ENCODE assay signal across 11 cellular contexts in the genomic region with DNA sequence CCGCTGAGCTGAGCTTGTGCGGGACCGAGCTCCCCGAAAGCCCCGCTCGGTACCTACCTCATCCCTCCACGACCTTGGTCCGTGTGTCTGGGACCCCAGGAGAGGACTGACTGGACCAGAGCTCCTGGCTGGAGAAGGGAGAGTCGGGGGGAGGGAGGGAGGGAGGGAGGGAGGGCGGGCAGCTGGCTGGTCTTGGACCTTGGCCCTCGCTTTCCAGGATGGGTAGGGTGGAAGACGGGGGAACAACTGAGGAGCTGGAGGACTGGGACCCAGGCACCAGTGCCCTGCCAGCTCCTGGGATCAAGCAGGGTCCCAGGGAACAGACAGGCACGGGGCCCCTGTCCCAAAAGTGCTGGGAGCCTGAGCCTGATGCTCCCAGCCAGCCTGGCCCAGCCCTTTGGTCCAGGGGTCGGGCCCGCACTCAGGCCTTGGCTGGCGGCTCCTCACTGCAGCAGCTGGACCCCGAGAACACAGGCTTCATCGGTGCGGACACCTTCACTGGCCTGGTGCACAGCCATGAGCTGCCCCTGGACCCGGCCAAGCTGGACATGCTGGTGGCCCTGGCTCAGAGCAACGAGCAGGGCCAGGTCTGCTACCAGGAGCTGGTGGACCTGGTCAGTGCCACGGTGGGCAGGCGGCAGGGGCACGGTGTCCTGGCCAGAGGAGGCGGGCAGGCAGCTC. TPM values are rescaled to one million over a fixed set of nuclear protein-coding genes. Genes with fewer than 3 reads are reported as not detected.
A peak's percentile ranks its signal among the peaks of the same experiment; 100 is the strongest.
DNase-seq lines count a peak whose midpoint lies in the region; ATAC-seq, FAIRE-seq and TF ChIP-seq lines count a peak whose summit lies in the region.
"Had no signal": no experiment of that assay in that cellular context is flagged by ENCODE, and none has a peak within 500 bp of the region (broad histone marks: within the 10 kb centered on the region; RNA-seq: fewer than 3 reads in every experiment).

No MANE protein-coding gene starts in this region.

- TF ChIP-seq CTCF in heart right ventricle (IDR thresholded peaks at IDR 0.05) = no peak
- TF ChIP-seq CTCF in dorsolateral prefrontal cortex (IDR thresholded peaks at IDR 0.05 in 54 of 56, conservative IDR thresholded peaks at IDR 0.05 in 2 of 56; ENCODE audit: low read depth in 1 of 56, partially characterized antibody in 56 of 56) = no peak
- no peak for TF ChIP-seq CTCF in HepG2 (CRISPR knock-in tag; IDR thresholded peaks at IDR 0.05)
- no peak for TF ChIP-seq CTCF in vagina (IDR thresholded peaks at IDR 0.05)

- 0 out of 2 replicates have a peak, but pooled peaks cover under 1% of the 10 kb centered on the region for H4K20me1 ChIP-seq in HepG2 (ENCODE audit: insufficient read depth, low read length)

- no peaks in the 10 kb centered on the region for H3K9me3 ChIP-seq in heart right ventricle
- no peaks in the 10 kb centered on the region for H3K9me3 ChIP-seq in HepG2 (ENCODE audit: low read length)
- no peaks in the 10 kb centered on the region for H3K9me3 ChIP-seq in vagina

- H3K4me3 ChIP-seq in heart right ventricle = peak overlapping the region in 9 of 10 donors; percentile 25 to 50 (median 40)
- peak overlapping the region; percentile 17 to 72 (median 54) for H3K4me3 ChIP-seq in dorsolateral prefrontal cortex
- H3K4me3 ChIP-seq in HepG2 (replicated peaks in 1 of 3; ENCODE audit: insufficient read depth in 1 of 3, low read depth in 2 of 3, low read length in 3 of 3) = peak overlapping the region; percentile 42 to 74 (median 52); a peak in 5 of 6 replicates
- peak overlapping the region; percentile 27 to 51 for H3K4me3 ChIP-seq in vagina

- H3K4me2 ChIP-seq in HepG2 (ENCODE audit: low read depth, low read length) = peak overlapping the region; percentile 87

- CTCF ChIA-PET in HepG2 (lab: Yijun Ruan, JAX; ENCODE audit: low intra/inter-chr PET ratio, low total read pairs) = no interaction called here

- ATAC-seq in heart right ventricle = no peak
- ATAC-seq in Right ventricle myocardium superior (ENCODE audit: poor library complexity) = no peak
- ATAC-seq in HepG2 = peak; percentile 10
- no peak for ATAC-seq in HG02759 (IDR thresholded peaks at IDR 0.05; ENCODE audit: unreplicated experiment)
- no peak for ATAC-seq in GM18867 (IDR thresholded peaks at IDR 0.05; ENCODE audit: unreplicated experiment)
- no peak for ATAC-seq in GM18519 (IDR thresholded peaks at IDR 0.05; ENCODE audit: low FRiP score, unreplicated experiment)
- ATAC-seq: effector memory CD8-positive, alpha-beta T cell had no signal

- no peak for TF ChIP-seq RAD21 in HepG2 (CRISPR knock-in tag; IDR thresholded peaks at IDR 0.05)

- H3K4me1 ChIP-seq in heart right ventricle (peaks cover 9 to 33% (median 25%) of the 10 kb centered on the region in 9 donors), HepG2 (ENCODE audit: insufficient read depth, low read length) (peaks cover 36% of the 10 kb centered on the region), vagina (peaks cover 47% of the 10 kb centered on the region)

- no peak overlapping the region for H2AFZ ChIP-seq in HepG2 (ENCODE audit: low read length)

- H3K9ac ChIP-seq in HepG2 (ENCODE audit: insufficient read depth, low read depth, low read length) = peak overlapping the region; percentile 58

- H3K79me2 ChIP-seq in HepG2 (ENCODE audit: insufficient read depth, low read length) = peaks cover 3% of the 10 kb centered on the region

- DNase-seq in heart right ventricle (no peak), Right ventricle myocardium superior (no peak), dorsolateral prefrontal cortex (no peak), HepG2 (ENCODE audit: low spot score) (no peak), vagina (ENCODE audit: extremely low spot score in 2 of 2) (no peak)
- DNase-seq: activated CD4-positive, alpha-beta T cell treated with anti-CD3 and anti-CD28 coated beads, Interleukin-2, amount 50 U/mL, for 4 hours; activated naive CD4-positive, alpha-beta T cell treated with anti-CD3 and anti-CD28 coated beads, Interleukin-2, amount 50 U/mL, for 16 hours; effector memory CD8-positive, alpha-beta T cell had no signal

- no TSS peak for BruUV-seq in HepG2 (replicated peaks; lab: Mats Ljungman, UMichigan)

- POLR2A ChIA-PET in HepG2 (lab: Yijun Ruan, JAX) = interaction anchor here (0.8 to 1.9 kb wide), 6 partner anchors 8 to 44 kb away, joined by 3 to 12 read pairs (median 4); a partner anchor contains a TSS

- no peak for FAIRE-seq in HepG2 (lab: Jason Lieb, UNC)

- TF ChIP-seq EP300 in HepG2 (IDR thresholded peaks at IDR 0.05; ENCODE audit: low read depth in 2 of 2, low read length in 2 of 2) = no peak
- no peak for TF ChIP-seq EP300 in HepG2 (CRISPR knock-in tag; IDR thresholded peaks at IDR 0.05; ENCODE audit: borderline replicate concordance)

- H3K36me3 ChIP-seq in heart right ventricle (peaks cover 0 to 34% (median 23%) of the 10 kb centered on the region in 9 donors), HepG2 (replicated peaks in 1 of 2; ENCODE audit: control insufficient read depth in 1 of 2, insufficient read depth in 2 of 2, low read length in 2 of 2) (peaks cover 14 to 24% of the 10 kb centered on the region in 2 experiments; a peak in 4 of 5 replicates), vagina (peaks cover 0 to 26% of the 10 kb centered on the region in 2 donors)

- TF ChIP-seq POLR2A in HepG2 (IDR thresholded peaks at IDR 0.05; ENCODE audit: insufficient read depth in 1 of 2, low read depth in 2 of 2, low read length in 2 of 2) (no peak; a peak in 1 of 4 replicates), vagina (IDR thresholded peaks at IDR 0.05) (no peak)

- WGBS in heart right ventricle, 2 donors = 46 to 53% methylated on average over 23 to 25 of the region's 25 CpGs
- WGBS in HepG2 (ENCODE audit: low lambda C conversion rate) = 4% methylated on average over 4 of the region's 25 CpGs

- H3K27ac ChIP-seq in heart right ventricle (peak overlapping the region in 5 of 10 donors; percentile 12 to 75 (median 39)), dorsolateral prefrontal cortex (peak overlapping the region in 42 of 59 donors; percentile 3 to 85 (median 62)), HepG2 (ENCODE audit: extremely low read length, insufficient read depth, low read length) (peak overlapping the region; percentile 60), vagina (no peak overlapping the region)

- in situ Hi-C loops in HepG2 (cut with HindIII; ENCODE audit: extremely low pct_ligation_motif_present, low pct_unique_long_range_greater_than_20kb) = no loop called here

- H3K27me3 ChIP-seq in heart right ventricle = peaks cover 0 to 22% (median 0%) of the 10 kb centered on the region in 7 donors
- no peaks in the 10 kb centered on the region for H3K27me3 ChIP-seq in dorsolateral prefrontal cortex
- no peaks in the 10 kb centered on the region; a peak in 1 of 5 replicates for H3K27me3 ChIP-seq in HepG2 (ENCODE audit: control insufficient read depth in 1 of 2, insufficient read depth in 2 of 2, low read length in 2 of 2)
- H3K27me3 ChIP-seq in vagina = no peaks in the 10 kb centered on the region

- intact Hi-C loops in heart right ventricle (cut with DNase I) = no loop called here
- intact Hi-C loops in Right ventricle myocardium superior (cut with DNase I) = no loop called here
- intact Hi-C loops in dorsolateral prefrontal cortex (cut with DNase I) = no loop called here
- intact Hi-C loops in HepG2 (cut with micrococcal nuclease; ENCODE audit: unreplicated experiment) = no loop called here
- intact Hi-C loops in vagina (cut with DNase I) = no loop called here

RNA-seq across cellular contexts. Expression of a gene that starts 0.6 kb away (rescaled TPM):
- total RNA-seq in heart right ventricle (1 to 10 TPM; 1.2 to 2.6 (median 2.1) TPM), Right ventricle myocardium superior (2.0 TPM), dorsolateral prefrontal cortex (10 to 100 TPM; 10.3 to 39.1 (median 26.5) TPM), HepG2 (2016; rRNA removed; fragmentation: Illumina TruSeq; extraction: Trizol) (0.87 and 1.8 TPM in 2 replicates), vagina (1.7 TPM)
- polyA plus RNA-seq in heart right ventricle (1 to 10 TPM in 1 of 2 donors, under 1 TPM in 1; 0.90 to 7.4 TPM), HepG2 (2011; rRNA removed) (3.8 and 5.3 TPM in 2 replicates)
- total RNA-seq in HepG2 (2016; cell fraction: cytosol; rRNA removed; fragmentation: Illumina TruSeq; extraction: Trizol; ENCODE audit: low read depth) = 0.79 and 0.81 TPM in 2 replicates
- total RNA-seq in HepG2 (2016; cell fraction: insoluble cytoplasmic fraction; rRNA removed; fragmentation: Illumina TruSeq; extraction: Trizol) = 0.74 and 2.3 TPM in 2 replicates
- 0.45 and 1.1 TPM in 2 replicates for total RNA-seq in HepG2 (2016; cell fraction: membrane; rRNA removed; fragmentation: Illumina TruSeq; extraction: Trizol)
- 2.0 and 3.2 TPM in 2 replicates for total RNA-seq in HepG2 (2016; cell fraction: nucleus; rRNA removed; fragmentation: Illumina TruSeq; extraction: Trizol)
- 1.8 and 3.5 TPM in 2 replicates for polyA plus RNA-seq in HepG2 (2011; cell fraction: cytosol; rRNA removed)
- 77.4 and 90.6 TPM in 2 replicates for polyA plus RNA-seq in HepG2 (2011; cell fraction: nucleus; rRNA removed)
- polyA plus RNA-seq in HepG2 (2012) = 1.8 and 3.6 TPM in 2 replicates
- polyA plus RNA-seq in HepG2 (2016; cell fraction: cytosol; fragmentation: Illumina TruSeq; extraction: Trizol; ENCODE audit: low read depth) = 0.59 and 0.78 TPM in 2 replicates
- polyA plus RNA-seq in HepG2 (2016; cell fraction: insoluble cytoplasmic fraction; fragmentation: Illumina TruSeq; extraction: Trizol; ENCODE audit: low read depth) = 0.68 and 0.70 TPM in 2 replicates
- polyA plus RNA-seq in HepG2 (2016; cell fraction: membrane; fragmentation: Illumina TruSeq; extraction: Trizol; ENCODE audit: low read depth) = 0.38 and 0.56 TPM in 2 replicates
- 6.7 and 9.7 TPM in 2 replicates for polyA plus RNA-seq in HepG2 (2016; cell fraction: nucleus; fragmentation: Illumina TruSeq; extraction: Trizol; ENCODE audit: insufficient read depth, low read depth)
- polyA minus RNA-seq in HepG2 (2011; rRNA and poly(A)+ RNA removed; ENCODE audit: low replicate concordance) = 1.4 and 3.1 TPM in 2 replicates
- polyA minus RNA-seq in HepG2 (2011; cell fraction: cytosol; rRNA and poly(A)+ RNA removed) = 0.70 and 0.99 TPM in 2 replicates
- polyA minus RNA-seq in HepG2 (2011; cell fraction: nucleus; rRNA and poly(A)+ RNA removed) = 3.9 and 4.6 TPM in 2 replicates

RNA-seq across cellular contexts. Expression of a gene that starts 4.2 kb away (rescaled TPM):
- total RNA-seq in heart right ventricle = 100 to 1,000 TPM; 101 to 147 (median 116) TPM
- polyA plus RNA-seq in heart right ventricle = 100 to 1,000 TPM in 1 of 2 donors, 10 to 100 TPM in 1; 92.7 to 165 TPM
- total RNA-seq in Right ventricle myocardium superior = 126 TPM
- 100 to 1,000 TPM in 119 of 120 experiments, 10 to 100 TPM in 1; 99.4 to 191 (median 150) TPM for total RNA-seq in dorsolateral prefrontal cortex
- total RNA-seq in HepG2 (2016; rRNA removed; fragmentation: Illumina TruSeq; extraction: Trizol) = 78.2 and 79.9 TPM in 2 replicates
- 125 and 168 TPM in 2 replicates for total RNA-seq in HepG2 (2016; cell fraction: cytosol; rRNA removed; fragmentation: Illumina TruSeq; extraction: Trizol; ENCODE audit: low read depth)
- 64.5 and 82.1 TPM in 2 replicates for total RNA-seq in HepG2 (2016; cell fraction: insoluble cytoplasmic fraction; rRNA removed; fragmentation: Illumina TruSeq; extraction: Trizol)
- 131 and 166 TPM in 2 replicates for total RNA-seq in HepG2 (2016; cell fraction: membrane; rRNA removed; fragmentation: Illumina TruSeq; extraction: Trizol)
- total RNA-seq in HepG2 (2016; cell fraction: nucleus; rRNA removed; fragmentation: Illumina TruSeq; extraction: Trizol) = 43.4 and 46.1 TPM in 2 replicates
- 52.9 and 59.6 TPM in 2 replicates for polyA plus RNA-seq in HepG2 (2011; rRNA removed)
- polyA plus RNA-seq in HepG2 (2011; cell fraction: cytosol; rRNA removed) = 46.6 and 58.6 TPM in 2 replicates
- 79.7 and 81.3 TPM in 2 replicates for polyA plus RNA-seq in HepG2 (2011; cell fraction: nucleus; rRNA removed)
- 27.7 and 37.3 TPM in 2 replicates for polyA plus RNA-seq in HepG2 (2012)
- polyA plus RNA-seq in HepG2 (2016; cell fraction: cytosol; fragmentation: Illumina TruSeq; extraction: Trizol; ENCODE audit: low read depth) = 114 and 130 TPM in 2 replicates
- 75.6 and 85.1 TPM in 2 replicates for polyA plus RNA-seq in HepG2 (2016; cell fraction: insoluble cytoplasmic fraction; fragmentation: Illumina TruSeq; extraction: Trizol; ENCODE audit: low read depth)
- 124 and 138 TPM in 2 replicates for polyA plus RNA-seq in HepG2 (2016; cell fraction: membrane; fragmentation: Illumina TruSeq; extraction: Trizol; ENCODE audit: low read depth)
- 73.2 and 92.9 TPM in 2 replicates for polyA plus RNA-seq in HepG2 (2016; cell fraction: nucleus; fragmentation: Illumina TruSeq; extraction: Trizol; ENCODE audit: insufficient read depth, low read depth)
- polyA minus RNA-seq in HepG2 (2011; rRNA and poly(A)+ RNA removed; ENCODE audit: low replicate concordance) = 32.3 and 38.9 TPM in 2 replicates
- 6.7 and 10.7 TPM in 2 replicates for polyA minus RNA-seq in HepG2 (2011; cell fraction: cytosol; rRNA and poly(A)+ RNA removed)
- 18.6 and 20.1 TPM in 2 replicates for polyA minus RNA-seq in HepG2 (2011; cell fraction: nucleus; rRNA and poly(A)+ RNA removed)
- total RNA-seq in vagina = 124 TPM

RNA-seq across cellular contexts. Expression of a gene that starts 8.1 kb away (rescaled TPM):
- total RNA-seq in heart right ventricle (100 to 1,000 TPM in 3 of 10 donors, 10 to 100 TPM in 7; 66.8 to 118 (median 89.2) TPM), Right ventricle myocardium superior (81.9 TPM), dorsolateral prefrontal cortex (100 to 1,000 TPM in 63 of 120 experiments, 10 to 100 TPM in 57; 69.8 to 145 (median 101) TPM), HepG2 (2016; rRNA removed; fragmentation: Illumina TruSeq; extraction: Trizol) (34.1 and 63.6 TPM in 2 replicates), vagina (91.1 TPM)
- polyA plus RNA-seq in heart right ventricle (100 to 1,000 TPM; 101 to 261 TPM), HepG2 (2011; rRNA removed) (76.9 and 104 TPM in 2 replicates)
- total RNA-seq in HepG2 (2016; cell fraction: cytosol; rRNA removed; fragmentation: Illumina TruSeq; extraction: Trizol; ENCODE audit: low read depth) = 17.1 and 18.2 TPM in 2 replicates
- 29.4 and 68.9 TPM in 2 replicates for total RNA-seq in HepG2 (2016; cell fraction: insoluble cytoplasmic fraction; rRNA removed; fragmentation: Illumina TruSeq; extraction: Trizol)
- total RNA-seq in HepG2 (2016; cell fraction: membrane; rRNA removed; fragmentation: Illumina TruSeq; extraction: Trizol) = 23.2 and 28.4 TPM in 2 replicates
- total RNA-seq in HepG2 (2016; cell fraction: nucleus; rRNA removed; fragmentation: Illumina TruSeq; extraction: Trizol) = 78.3 and 79.1 TPM in 2 replicates
- 24.1 and 52.3 TPM in 2 replicates for polyA plus RNA-seq in HepG2 (2011; cell fraction: cytosol; rRNA removed)
- polyA plus RNA-seq in HepG2 (2011; cell fraction: nucleus; rRNA removed) = 959 and 1,318 TPM in 2 replicates
- 36.6 and 59.1 TPM in 2 replicates for polyA plus RNA-seq in HepG2 (2012)
- polyA plus RNA-seq in HepG2 (2016; cell fraction: cytosol; fragmentation: Illumina TruSeq; extraction: Trizol; ENCODE audit: low read depth) = 14.1 and 16.7 TPM in 2 replicates
- polyA plus RNA-seq in HepG2 (2016; cell fraction: insoluble cytoplasmic fraction; fragmentation: Illumina TruSeq; extraction: Trizol; ENCODE audit: low read depth) = 34.3 and 41.8 TPM in 2 replicates
- polyA plus RNA-seq in HepG2 (2016; cell fraction: membrane; fragmentation: Illumina TruSeq; extraction: Trizol; ENCODE audit: low read depth) = 19.1 and 22.6 TPM in 2 replicates
- polyA plus RNA-seq in HepG2 (2016; cell fraction: nucleus; fragmentation: Illumina TruSeq; extraction: Trizol; ENCODE audit: insufficient read depth, low read depth) = 215 and 253 TPM in 2 replicates
- 36.6 and 76.1 TPM in 2 replicates for polyA minus RNA-seq in HepG2 (2011; rRNA and poly(A)+ RNA removed; ENCODE audit: low replicate concordance)
- polyA minus RNA-seq in HepG2 (2011; cell fraction: cytosol; rRNA and poly(A)+ RNA removed) = 23.0 and 32.0 TPM in 2 replicates
- polyA minus RNA-seq in HepG2 (2011; cell fraction: nucleus; rRNA and poly(A)+ RNA removed) = 71.6 and 76.3 TPM in 2 replicates

RNA-seq across cellular contexts. Expression of a gene that starts 8.1 kb away (rescaled TPM):
- total RNA-seq in heart right ventricle (10 to 100 TPM; 36.9 to 50.6 (median 44.0) TPM), Right ventricle myocardium superior (42.4 TPM), dorsolateral prefrontal cortex (10 to 100 TPM; 19.0 to 50.5 (median 30.3) TPM), HepG2 (2016; rRNA removed; fragmentation: Illumina TruSeq; extraction: Trizol) (0.55 and 2.6 TPM in 2 replicates), vagina (62.9 TPM)
- polyA plus RNA-seq in heart right ventricle (10 to 100 TPM; 34.7 to 60.6 TPM), HepG2 (2011; rRNA removed) (11.8 and 17.3 TPM in 2 replicates)
- total RNA-seq in HepG2 (2016; cell fraction: cytosol; rRNA removed; fragmentation: Illumina TruSeq; extraction: Trizol; ENCODE audit: low read depth) = 0.40 and 0.88 TPM in 2 replicates
- total RNA-seq in HepG2 (2016; cell fraction: insoluble cytoplasmic fraction; rRNA removed; fragmentation: Illumina TruSeq; extraction: Trizol) = 0.77 and 3.8 TPM in 2 replicates
- 1.2 and 1.4 TPM in 2 replicates for total RNA-seq in HepG2 (2016; cell fraction: membrane; rRNA removed; fragmentation: Illumina TruSeq; extraction: Trizol)
- total RNA-seq in HepG2 (2016; cell fraction: nucleus; rRNA removed; fragmentation: Illumina TruSeq; extraction: Trizol) = 5.1 and 7.1 TPM in 2 replicates
- 4.0 and 8.1 TPM in 2 replicates for polyA plus RNA-seq in HepG2 (2011; cell fraction: cytosol; rRNA removed)
- 157 and 173 TPM in 2 replicates for polyA plus RNA-seq in HepG2 (2011; cell fraction: nucleus; rRNA removed)
- 6.9 and 9.3 TPM in 2 replicates for polyA plus RNA-seq in HepG2 (2012)
- 0.87 and 1.2 TPM in 2 replicates for polyA plus RNA-seq in HepG2 (2016; cell fraction: cytosol; fragmentation: Illumina TruSeq; extraction: Trizol; ENCODE audit: low read depth)
- polyA plus RNA-seq in HepG2 (2016; cell fraction: insoluble cytoplasmic fraction; fragmentation: Illumina TruSeq; extraction: Trizol; ENCODE audit: low read depth) = 1.8 and 2.0 TPM in 2 replicates
- polyA plus RNA-seq in HepG2 (2016; cell fraction: membrane; fragmentation: Illumina TruSeq; extraction: Trizol; ENCODE audit: low read depth) = 1.7 TPM in 2 replicates
- 33.6 and 33.9 TPM in 2 replicates for polyA plus RNA-seq in HepG2 (2016; cell fraction: nucleus; fragmentation: Illumina TruSeq; extraction: Trizol; ENCODE audit: insufficient read depth, low read depth)
- polyA minus RNA-seq in HepG2 (2011; rRNA and poly(A)+ RNA removed; ENCODE audit: low replicate concordance) = 2.1 and 48.1 TPM in 2 replicates
- polyA minus RNA-seq in HepG2 (2011; cell fraction: cytosol; rRNA and poly(A)+ RNA removed) = 1.9 and 3.5 TPM in 2 replicates
- 6.3 and 7.6 TPM in 2 replicates for polyA minus RNA-seq in HepG2 (2011; cell fraction: nucleus; rRNA and poly(A)+ RNA removed)

RNA-seq across cellular contexts. Expression of a gene that starts 14.2 kb away (rescaled TPM):
- total RNA-seq in heart right ventricle (1 to 10 TPM; 6.8 to 9.7 (median 8.4) TPM), Right ventricle myocardium superior (7.6 TPM), dorsolateral prefrontal cortex (10 to 100 TPM; 12.4 to 22.0 (median 17.5) TPM), HepG2 (2016; rRNA removed; fragmentation: Illumina TruSeq; extraction: Trizol) (1.4 and 3.8 TPM in 2 replicates), vagina (12.3 TPM)
- polyA plus RNA-seq in heart right ventricle (1 to 10 TPM; 7.2 to 9.2 TPM), HepG2 (2011; rRNA removed) (4.5 and 8.3 TPM in 2 replicates)
- 0.35 and 0.40 TPM in 2 replicates for total RNA-seq in HepG2 (2016; cell fraction: cytosol; rRNA removed; fragmentation: Illumina TruSeq; extraction: Trizol; ENCODE audit: low read depth)
- total RNA-seq in HepG2 (2016; cell fraction: insoluble cytoplasmic fraction; rRNA removed; fragmentation: Illumina TruSeq; extraction: Trizol) = 1.2 and 4.3 TPM in 2 replicates
- total RNA-seq in HepG2 (2016; cell fraction: membrane; rRNA removed; fragmentation: Illumina TruSeq; extraction: Trizol) = 0.83 and 1.7 TPM in 2 replicates
- 6.4 and 7.9 TPM in 2 replicates for total RNA-seq in HepG2 (2016; cell fraction: nucleus; rRNA removed; fragmentation: Illumina TruSeq; extraction: Trizol)
- 1.3 and 1.9 TPM in 2 replicates for polyA plus RNA-seq in HepG2 (2011; cell fraction: cytosol; rRNA removed)
- 117 and 130 TPM in 2 replicates for polyA plus RNA-seq in HepG2 (2011; cell fraction: nucleus; rRNA removed)
- 4.1 and 6.2 TPM in 2 replicates for polyA plus RNA-seq in HepG2 (2012)
- polyA plus RNA-seq in HepG2 (2016; cell fraction: cytosol; fragmentation: Illumina TruSeq; extraction: Trizol; ENCODE audit: low read depth) = 0.34 and 0.43 TPM in 2 replicates
- polyA plus RNA-seq in HepG2 (2016; cell fraction: insoluble cytoplasmic fraction; fragmentation: Illumina TruSeq; extraction: Trizol; ENCODE audit: low read depth) = 0.93 and 2.0 TPM in 2 replicates
- 0.53 and 0.66 TPM in 2 replicates for polyA plus RNA-seq in HepG2 (2016; cell fraction: membrane; fragmentation: Illumina TruSeq; extraction: Trizol; ENCODE audit: low read depth)
- 17.5 and 18.7 TPM in 2 replicates for polyA plus RNA-seq in HepG2 (2016; cell fraction: nucleus; fragmentation: Illumina TruSeq; extraction: Trizol; ENCODE audit: insufficient read depth, low read depth)
- 9.5 and 10.1 TPM in 2 replicates for polyA minus RNA-seq in HepG2 (2011; rRNA and poly(A)+ RNA removed; ENCODE audit: low replicate concordance)
- polyA minus RNA-seq in HepG2 (2011; cell fraction: cytosol; rRNA and poly(A)+ RNA removed) = 1.4 and 1.5 TPM in 2 replicates
- 13.9 and 15.6 TPM in 2 replicates for polyA minus RNA-seq in HepG2 (2011; cell fraction: nucleus; rRNA and poly(A)+ RNA removed)
